ENCODE assay signal across 10 cellular contexts in genomic region chr12:52280319-52280795, GRCh38. TPM values are rescaled to one million over a fixed set of nuclear protein-coding genes. Genes with fewer than 3 reads are reported as not detected.
A peak's percentile ranks its signal among the peaks of the same experiment; 100 is the strongest.
DNase-seq lines count a peak whose midpoint lies in the region; ATAC-seq, FAIRE-seq and TF ChIP-seq lines count a peak whose summit lies in the region.
"Had no signal": no experiment of that assay in that cellular context is flagged by ENCODE, and none has a peak within 500 bp of the region (broad histone marks: within the 10 kb centered on the region; RNA-seq: fewer than 3 reads in every experiment).

No MANE protein-coding gene starts in this region.

- FAIRE-seq in urothelium cell line (lab: Jason Lieb, UNC): peak; percentile 30

- H3K36me3 ChIP-seq in ascending aorta (no peaks in the 10 kb centered on the region), kidney epithelial cell (ENCODE audit: control insufficient read depth, insufficient read depth, low read length) (no peaks in the 10 kb centered on the region)
- H3K36me3 ChIP-seq: BLaER1 had no signal

- POLR2A ChIA-PET in HEK293T (lab: Yijun Ruan, JAX): no interaction called here

- peaks cover 7 to 28% of the 10 kb centered on the region in 2 donors for H3K4me1 ChIP-seq in ascending aorta

- H3K4me3 ChIP-seq in ascending aorta: no peak overlapping the region
- no peak overlapping the region for H3K4me3 ChIP-seq in kidney epithelial cell (ENCODE audit: low read depth, low read length)
- H3K4me3 ChIP-seq: BLaER1 had no signal

- TF ChIP-seq CTCF in ascending aorta (IDR thresholded peaks at IDR 0.05) (no peak), kidney epithelial cell (IDR thresholded peaks at IDR 0.05; ENCODE audit: insufficient read depth, low read length, poor library complexity, severe bottlenecking) (no peak)

- H3K27ac ChIP-seq in ascending aorta: peak overlapping the region; percentile 81 to 94
- H3K27ac ChIP-seq: BLaER1 had no signal

- ATAC-seq in HG03045 (IDR thresholded peaks at IDR 0.05; ENCODE audit: unreplicated experiment) (no peak), HG02623 (IDR thresholded peaks at IDR 0.05; ENCODE audit: unreplicated experiment) (no peak)

- H3K9me3 ChIP-seq in ascending aorta: no peaks in the 10 kb centered on the region
- H3K9me3 ChIP-seq: BLaER1 had no signal

- intact Hi-C loops in ascending aorta (cut with DNase I): loop anchor here (1.0 to 5.0 kb wide), 3 partner anchors 46 to 328 kb away; partner anchors contain the start of gene ACVR1B

- CTCF ChIA-PET in HEK293T (lab: Yijun Ruan, JAX): interaction anchor here (0.7 to 2.2 kb wide), 3 partner anchors 11 to 90 kb away, joined by 3 to 17 read pairs (median 4); no protein-coding TSS in a partner anchor

- DNase-seq in SKM-1 (lab: John Stamatoyannopoulos, UW; ENCODE audit: unreplicated experiment) (peak; percentile 0), SKM-1 treated with dmso at 0.1 percent for 144 hours (lab: John Stamatoyannopoulos, UW; ENCODE audit: unreplicated experiment) (no peak), ascending aorta (ENCODE audit: low spot score in 2 of 2) (peak; percentile 44 to 91), kidney epithelial cell (ENCODE audit: low read depth) (peak; percentile 75), urothelium cell line (ENCODE audit: low spot score) (peak; percentile 83), HEK293T (ENCODE audit: extremely low spot score) (no peak)

- H3K27me3 ChIP-seq in ascending aorta: no peaks in the 10 kb centered on the region
- H3K27me3 ChIP-seq in kidney epithelial cell (ENCODE audit: control insufficient read depth, insufficient read depth, low read length): no peaks in the 10 kb centered on the region

TF ChIP-seq in HEK293T, 16 proteins besides CTCF, POLR2A, EP300 and RAD21:
- TF ChIP-seq FOXM1 (IDR thresholded peaks at IDR 0.05; ENCODE audit: borderline replicate concordance) (no peak), CTBP1 (IDR thresholded peaks at IDR 0.05; ENCODE audit: borderline replicate concordance) (no peak), NFRKB (IDR thresholded peaks at IDR 0.05) (no peak), L3MBTL2 (conservative IDR thresholded peaks at IDR 0.05) (no peak), ARNT (IDR thresholded peaks at IDR 0.05) (no peak), SP1 (IDR thresholded peaks at IDR 0.05) (no peak), SUZ12 (IDR thresholded peaks at IDR 0.05) (no peak), FOXA1 (IDR thresholded peaks at IDR 0.05) (no peak)

RNA-seq across cellular contexts. Expression of gene KRT86, which starts 5.9 kb away (rescaled TPM):
- total RNA-seq in ascending aorta: 0.96 TPM
- total RNA-seq in kidney epithelial cell: 6.9 and 9.2 TPM in 2 replicates
- total RNA-seq: neural crest cell had no signal

RNA-seq across cellular contexts. Expression of gene KRT81, which starts 11.0 kb away (rescaled TPM):
- total RNA-seq in ascending aorta (not detected), kidney epithelial cell (239 and 244 TPM in 2 replicates)
- total RNA-seq: neural crest cell had no signal

RNA-seq across cellular contexts. Expression of gene KRT83, which starts 40.8 kb away (rescaled TPM):
- total RNA-seq in ascending aorta (not detected), kidney epithelial cell (not detected in 2 replicates)
- total RNA-seq: neural crest cell had no signal

RNA-seq across cellular contexts. Expression of gene KRT7, which starts 47.3 kb away (rescaled TPM):
- 153 TPM for total RNA-seq in ascending aorta
- 1,242 and 1,355 TPM in 2 replicates for total RNA-seq in kidney epithelial cell
- total RNA-seq: neural crest cell had no signal

Comparison
In these comparisons a context has a peak if more than half of its experiments do, and no peak if none do; other contexts are left out.
1. DNase-seq: peak in SKM-1 (single experiment), ascending aorta (2 of 2), kidney epithelial cell (single experiment) and urothelium cell line (single experiment); none in SKM-1 treated with dmso at 0.1 percent for 144 hours (single experiment) and HEK293T (single experiment).
2. RNA of gene KRT81, which starts 11.0 kb away (total RNA-seq): 239 to 244 TPM in kidney epithelial cell; not detected in ascending aorta (single experiment); every median in the first group is over 100 times any median in the second.